1 cellular context compared by ENCODE assay signal in the genomic region with DNA sequence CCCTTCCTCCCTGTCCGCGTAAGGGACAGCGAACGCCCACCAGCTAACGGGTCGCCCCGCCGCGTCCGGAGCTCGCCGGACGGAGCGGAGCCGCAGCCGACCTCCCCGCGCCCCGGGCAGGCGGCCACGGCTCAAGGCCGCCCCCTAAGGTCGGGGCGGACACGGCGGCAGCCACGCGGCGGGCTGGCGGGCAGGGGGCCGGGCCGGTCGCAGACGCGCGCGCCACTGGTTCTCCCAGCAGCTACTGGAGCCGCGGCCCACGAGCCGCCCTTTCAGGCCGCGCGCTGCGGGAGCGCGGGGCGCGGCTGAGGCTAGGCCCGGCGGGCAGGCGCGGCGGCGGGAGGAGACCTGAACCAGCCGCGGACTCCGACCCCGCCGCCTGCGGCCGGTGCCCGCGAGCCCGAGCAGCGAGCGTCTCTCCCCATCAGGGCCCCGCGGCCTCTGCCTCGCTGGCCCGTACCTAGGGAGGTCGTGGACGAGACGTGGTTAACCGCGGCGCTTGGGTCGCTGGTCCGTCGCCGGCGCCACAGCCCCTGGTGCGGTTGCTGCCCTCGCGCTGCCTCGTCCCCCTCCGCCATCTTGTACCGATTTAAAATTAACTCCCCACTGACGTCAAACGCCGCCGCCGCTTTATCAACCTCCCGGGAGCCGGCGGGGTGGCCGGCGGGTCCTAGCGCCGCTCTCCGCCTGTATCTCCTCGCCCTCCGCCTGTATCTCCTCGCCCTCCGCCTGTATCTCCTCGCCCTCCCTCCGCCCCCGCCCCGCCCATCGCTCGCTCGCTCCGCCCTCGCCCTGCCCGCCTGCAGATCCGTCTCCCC.
A peak's percentile ranks its signal among the peaks of the same experiment; 100 is the strongest.
TF ChIP-seq lines count a peak whose summit lies in the region.

Gene ATL2, minus strand, starts transcription at position 591 of the 818 bp plus-strand sequence. Its CDS starts 13 bp downstream, at position 578.

TF ChIP-seq in HepG2, 621 proteins besides CTCF, POLR2A, EP300 and RAD21 (continued from another document and continues in another):
- TF ChIP-seq, protein P1, sequence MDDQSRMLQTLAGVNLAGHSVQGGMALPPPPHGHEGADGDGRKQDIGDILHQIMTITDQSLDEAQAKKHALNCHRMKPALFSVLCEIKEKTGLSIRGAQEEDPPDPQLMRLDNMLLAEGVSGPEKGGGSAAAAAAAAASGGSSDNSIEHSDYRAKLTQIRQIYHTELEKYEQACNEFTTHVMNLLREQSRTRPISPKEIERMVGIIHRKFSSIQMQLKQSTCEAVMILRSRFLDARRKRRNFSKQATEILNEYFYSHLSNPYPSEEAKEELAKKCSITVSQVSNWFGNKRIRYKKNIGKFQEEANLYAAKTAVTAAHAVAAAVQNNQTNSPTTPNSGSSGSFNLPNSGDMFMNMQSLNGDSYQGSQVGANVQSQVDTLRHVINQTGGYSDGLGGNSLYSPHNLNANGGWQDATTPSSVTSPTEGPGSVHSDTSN (CRISPR knock-in tag; IDR thresholded peaks at IDR 0.05; ENCODE audit: borderline replicate concordance) = no peak
- TF ChIP-seq ARID2 (CRISPR knock-in tag; IDR thresholded peaks at IDR 0.05; ENCODE audit: borderline replicate concordance) (no peak), PAXIP1 (CRISPR knock-in tag; conservative IDR thresholded peaks at IDR 0.05) (peak; percentile 10; the same call in 1 of the 2 replicates), ZBTB42 (CRISPR knock-in tag; IDR thresholded peaks at IDR 0.05) (no peak), SRSF4 (IDR thresholded peaks at IDR 0.05; ENCODE audit: low read depth, low read length, poor library complexity, severe bottlenecking) (no peak), ATF4 (CRISPR knock-in tag; IDR thresholded peaks at IDR 0.05) (peak in 1 of 2 experiments; percentile 42; a peak in 1 of 4 replicates), ZNF382 (CRISPR knock-in tag; IDR thresholded peaks at IDR 0.05; ENCODE audit: borderline replicate concordance) (no peak), MATR3 (CRISPR knock-in tag; IDR thresholded peaks at IDR 0.05) (no peak), ZNF44 (CRISPR knock-in tag; IDR thresholded peaks at IDR 0.05) (no peak), MAFK (conservative IDR thresholded peaks at IDR 0.05 in 1 of 2, IDR thresholded peaks at IDR 0.05 in 1 of 2; ENCODE audit: low read length in 2 of 2) (no peak), ETV5 (CRISPR knock-in tag; IDR thresholded peaks at IDR 0.05; ENCODE audit: borderline replicate concordance) (no peak), RBM22 (optimal IDR thresholded peaks at IDR 0.05; ENCODE audit: low read length) (no peak), ZSCAN22 (CRISPR knock-in tag; IDR thresholded peaks at IDR 0.05) (no peak; the same call in 1 of the 2 replicates), ZNF484 (CRISPR knock-in tag; IDR thresholded peaks at IDR 0.05; ENCODE audit: borderline replicate concordance, low read depth) (0 out of 2 replicates have a peak, but pooled peaks have one; percentile 47), ZSCAN31 (CRISPR knock-in tag; IDR thresholded peaks at IDR 0.05; ENCODE audit: low read depth) (peak; percentile 90), TGIF2 (CRISPR knock-in tag; IDR thresholded peaks at IDR 0.05) (no peak), CBX1 (IDR thresholded peaks at IDR 0.05; ENCODE audit: low read depth) (no peak), ZGPAT (CRISPR knock-in tag; IDR thresholded peaks at IDR 0.05) (peak; percentile 79; the same call in 1 of the 2 replicates), ASH2L (IDR thresholded peaks at IDR 0.05; ENCODE audit: insufficient read length, low read depth, low read length) (no peak), TBP (CRISPR knock-in tag; IDR thresholded peaks at IDR 0.05) (0 out of 2 replicates have a peak, but pooled peaks have one; percentile 78), SOX6 (IDR thresholded peaks at IDR 0.05) (no peak), SOX6 (CRISPR knock-in tag; IDR thresholded peaks at IDR 0.05) (peak; percentile 52; the same call in 1 of the 2 replicates), PREB (CRISPR knock-in tag; IDR thresholded peaks at IDR 0.05) (no peak), ELF3 (CRISPR knock-in tag; IDR thresholded peaks at IDR 0.05) (peak; percentile 37; the same call in 1 of the 2 replicates), KLF15 (CRISPR knock-in tag; IDR thresholded peaks at IDR 0.05; ENCODE audit: borderline replicate concordance) (no peak), ZNF564 (CRISPR knock-in tag; IDR thresholded peaks at IDR 0.05) (peak; percentile 65), ZNF619 (CRISPR knock-in tag; IDR thresholded peaks at IDR 0.05) (0 out of 2 replicates have a peak, but pooled peaks have one; percentile 3), ZSCAN21 (CRISPR knock-in tag; IDR thresholded peaks at IDR 0.05; ENCODE audit: borderline replicate concordance) (peak; percentile 59), SMAD9 (CRISPR knock-in tag; IDR thresholded peaks at IDR 0.05) (no peak), ZNF333 (CRISPR knock-in tag; IDR thresholded peaks at IDR 0.05; ENCODE audit: borderline replicate concordance) (peak; percentile 77; the same call in 1 of the 2 replicates), ZKSCAN1 (IDR thresholded peaks at IDR 0.05; ENCODE audit: low read length) (no peak), CREM (IDR thresholded peaks at IDR 0.05) (peak; percentile 92), CREM (CRISPR knock-in tag; IDR thresholded peaks at IDR 0.05) (no peak), SP4 (CRISPR knock-in tag; IDR thresholded peaks at IDR 0.05) (peak; percentile 84), NR2F6 (IDR thresholded peaks at IDR 0.05) (0 out of 2 replicates have a peak, but pooled peaks have one; percentile 9), NR2F6 (CRISPR knock-in tag; IDR thresholded peaks at IDR 0.05) (peak; percentile 61), MTF2 (CRISPR knock-in tag; IDR thresholded peaks at IDR 0.05; ENCODE audit: borderline replicate concordance) (peak; percentile 72; the same call in 1 of the 2 replicates), CAMTA2 (CRISPR knock-in tag; IDR thresholded peaks at IDR 0.05; ENCODE audit: borderline replicate concordance) (no peak), FIP1L1 (IDR thresholded peaks at IDR 0.05; ENCODE audit: borderline replicate concordance, insufficient read depth, low read depth, low read length) (no peak), KLF13 (CRISPR knock-in tag; IDR thresholded peaks at IDR 0.05) (no peak), CENPX (CRISPR knock-in tag; IDR thresholded peaks at IDR 0.05) (no peak)
- TF ChIP-seq, protein P2, sequence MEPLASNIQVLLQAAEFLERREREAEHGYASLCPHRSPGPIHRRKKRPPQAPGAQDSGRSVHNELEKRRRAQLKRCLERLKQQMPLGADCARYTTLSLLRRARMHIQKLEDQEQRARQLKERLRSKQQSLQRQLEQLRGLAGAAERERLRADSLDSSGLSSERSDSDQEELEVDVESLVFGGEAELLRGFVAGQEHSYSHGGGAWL (CRISPR knock-in tag; IDR thresholded peaks at IDR 0.05) = peak; percentile 64; the same call in 1 of the 2 replicates
- TF ChIP-seq, protein P3, sequence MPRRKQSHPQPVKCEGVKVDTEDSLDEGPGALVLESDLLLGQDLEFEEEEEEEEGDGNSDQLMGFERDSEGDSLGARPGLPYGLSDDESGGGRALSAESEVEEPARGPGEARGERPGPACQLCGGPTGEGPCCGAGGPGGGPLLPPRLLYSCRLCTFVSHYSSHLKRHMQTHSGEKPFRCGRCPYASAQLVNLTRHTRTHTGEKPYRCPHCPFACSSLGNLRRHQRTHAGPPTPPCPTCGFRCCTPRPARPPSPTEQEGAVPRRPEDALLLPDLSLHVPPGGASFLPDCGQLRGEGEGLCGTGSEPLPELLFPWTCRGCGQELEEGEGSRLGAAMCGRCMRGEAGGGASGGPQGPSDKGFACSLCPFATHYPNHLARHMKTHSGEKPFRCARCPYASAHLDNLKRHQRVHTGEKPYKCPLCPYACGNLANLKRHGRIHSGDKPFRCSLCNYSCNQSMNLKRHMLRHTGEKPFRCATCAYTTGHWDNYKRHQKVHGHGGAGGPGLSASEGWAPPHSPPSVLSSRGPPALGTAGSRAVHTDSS (CRISPR knock-in tag; conservative IDR thresholded peaks at IDR 0.05) = 0 out of 2 replicates have a peak, but pooled peaks have one; percentile 37
- TF ChIP-seq, protein P4, sequence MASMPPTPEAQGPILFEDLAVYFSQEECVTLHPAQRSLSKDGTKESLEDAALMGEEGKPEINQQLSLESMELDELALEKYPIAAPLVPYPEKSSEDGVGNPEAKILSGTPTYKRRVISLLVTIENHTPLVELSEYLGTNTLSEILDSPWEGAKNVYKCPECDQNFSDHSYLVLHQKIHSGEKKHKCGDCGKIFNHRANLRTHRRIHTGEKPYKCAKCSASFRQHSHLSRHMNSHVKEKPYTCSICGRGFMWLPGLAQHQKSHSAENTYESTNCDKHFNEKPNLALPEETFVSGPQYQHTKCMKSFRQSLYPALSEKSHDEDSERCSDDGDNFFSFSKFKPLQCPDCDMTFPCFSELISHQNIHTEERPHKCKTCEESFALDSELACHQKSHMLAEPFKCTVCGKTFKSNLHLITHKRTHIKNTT (CRISPR knock-in tag; IDR thresholded peaks at IDR 0.05) = 0 out of 2 replicates have a peak, but pooled peaks have one; percentile 61
- TF ChIP-seq, protein P5, sequence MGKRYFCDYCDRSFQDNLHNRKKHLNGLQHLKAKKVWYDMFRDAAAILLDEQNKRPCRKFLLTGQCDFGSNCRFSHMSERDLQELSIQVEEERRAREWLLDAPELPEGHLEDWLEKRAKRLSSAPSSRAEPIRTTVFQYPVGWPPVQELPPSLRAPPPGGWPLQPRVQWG (CRISPR knock-in tag; IDR thresholded peaks at IDR 0.05; ENCODE audit: borderline replicate concordance, low read depth) = no peak
- TF ChIP-seq, protein P6, sequence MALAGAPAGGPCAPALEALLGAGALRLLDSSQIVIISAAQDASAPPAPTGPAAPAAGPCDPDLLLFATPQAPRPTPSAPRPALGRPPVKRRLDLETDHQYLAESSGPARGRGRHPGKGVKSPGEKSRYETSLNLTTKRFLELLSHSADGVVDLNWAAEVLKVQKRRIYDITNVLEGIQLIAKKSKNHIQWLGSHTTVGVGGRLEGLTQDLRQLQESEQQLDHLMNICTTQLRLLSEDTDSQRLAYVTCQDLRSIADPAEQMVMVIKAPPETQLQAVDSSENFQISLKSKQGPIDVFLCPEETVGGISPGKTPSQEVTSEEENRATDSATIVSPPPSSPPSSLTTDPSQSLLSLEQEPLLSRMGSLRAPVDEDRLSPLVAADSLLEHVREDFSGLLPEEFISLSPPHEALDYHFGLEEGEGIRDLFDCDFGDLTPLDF (CRISPR knock-in tag; IDR thresholded peaks at IDR 0.05) = 0 out of 2 replicates have a peak, but pooled peaks have one; percentile 25
